In the genomic region with DNA sequence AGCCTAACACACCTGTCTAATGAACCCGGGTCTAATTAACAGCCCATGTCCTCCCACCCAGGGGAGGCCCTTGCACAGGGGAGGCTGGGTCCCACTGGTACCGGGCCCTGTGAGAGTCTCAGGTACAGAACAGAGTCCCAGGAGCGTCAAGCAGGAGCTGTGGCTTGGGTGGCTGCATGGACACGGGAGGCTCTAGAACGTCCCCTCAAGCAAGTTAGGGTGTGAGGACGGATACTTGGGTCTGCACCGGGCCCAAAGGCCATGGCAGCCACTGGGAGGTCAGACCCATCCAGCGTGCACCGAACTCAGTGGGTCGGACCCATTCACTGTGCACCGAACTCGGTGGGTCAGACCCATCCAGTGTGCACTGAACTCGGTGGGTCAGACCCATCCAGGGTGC, we compare ENCODE assay signal across 24 cellular contexts.
"Had no signal": no experiment of that assay in that cellular context is flagged by ENCODE, and none has a peak within 500 bp of the region (broad histone marks: within the 10 kb centered on the region; RNA-seq: fewer than 3 reads in every experiment).

No MANE protein-coding gene starts in this region.

- H3K4me3 Mint-ChIP-seq: immature natural killer cell; memory B cell; nephron; neural crest cell; stimulated activated memory B cell treated with anti-CD40 and anti-IgM and Interleukin-4, amounts not matched to agents 10 μg/mL and 1 μg/mL and 100 μg/mL, for 72 hours; stimulated activated naive CD8-positive, alpha-beta T cell treated with anti-CD3 and anti-CD28 coated beads, Interleukin-15, amount 100 ng/mL, for 72 hours; type B pancreatic cell had no signal

- H3K27ac ChIP-seq: left ventricle myocardium inferior, ovary, right atrium auricular region, right lobe of liver, tibial nerve, uterus had no signal

- H3K4me2 ChIP-seq: smooth muscle cell had no signal

- H3K36me3 ChIP-seq: left ventricle myocardium inferior, ovary, right atrium auricular region, right lobe of liver, uterus had no signal

- H3K36me3 Mint-ChIP-seq: immature natural killer cell; memory B cell; stimulated activated memory B cell treated with anti-CD40 and anti-IgM and Interleukin-4, amounts not matched to agents 10 μg/mL and 1 μg/mL and 100 μg/mL, for 72 hours had no signal

- H3K27me3 Mint-ChIP-seq: memory B cell; stimulated activated memory B cell treated with anti-CD40 and anti-IgM and Interleukin-4, amounts not matched to agents 10 μg/mL and 1 μg/mL and 100 μg/mL, for 72 hours; stimulated activated naive CD8-positive, alpha-beta T cell treated with anti-CD3 and anti-CD28 coated beads, Interleukin-15, amount 100 ng/mL, for 72 hours had no signal

- H3K9me3 ChIP-seq: ovary, right atrium auricular region, right lobe of liver, uterus had no signal

- ATAC-seq: right lobe of liver; stimulated activated memory B cell treated with anti-CD40 and anti-IgM and Interleukin-4, amounts not matched to agents 10 μg/mL and 1 μg/mL and 100 μg/mL, for 72 hours had no signal

- H3K4me3 ChIP-seq: left ventricle myocardium inferior, ovary, right atrium auricular region, right lobe of liver, smooth muscle cell, tibial nerve, uterus had no signal

- H3K4me1 ChIP-seq: left ventricle myocardium inferior, right atrium auricular region, right lobe of liver, tibial nerve, uterus had no signal

- H3K9me3 Mint-ChIP-seq: immature natural killer cell; memory B cell; stimulated activated naive CD8-positive, alpha-beta T cell treated with anti-CD3 and anti-CD28 coated beads, Interleukin-15, amount 100 ng/mL, for 72 hours; type B pancreatic cell had no signal

- H3K27me3 ChIP-seq: ovary, right atrium auricular region, right lobe of liver, tibial nerve, uterus had no signal

- DNase-seq: hypothalamus; immature natural killer cell; kidney; left ventricle myocardium inferior; nucleus accumbens; ovary; right lobe of liver; stimulated activated CD4-positive, alpha-beta T cell treated with anti-CD3 and anti-CD28 coated beads, Interleukin-1b, Interleukin-23, amount 100 ng/mL, for 48 hours; stimulated activated CD4-positive, alpha-beta T cell treated with anti-CD3 and anti-CD28 coated beads, Interleukin-2, amount 100 ng/mL, for 48 hours; stimulated activated CD4-positive, alpha-beta T cell treated with anti-CD3 and anti-CD28 coated beads, Interleukin-4, amount 100 ng/mL, for 4 hours; stimulated activated CD8-positive, alpha-beta memory T cell treated with anti-CD3 and anti-CD28 coated beads, Interleukin-4, amount 100 ng/mL, for 48 hours; stimulated activated naive CD4-positive, alpha-beta T cell treated with Interleukin-2 at 50 U/mL for 16 hours; stimulated activated naive CD8-positive, alpha-beta T cell treated with anti-CD3 and anti-CD28 coated beads, Interleukin-15, amount 100 ng/mL, for 72 hours; substantia nigra; uterus had no signal

- H3K4me1 Mint-ChIP-seq: immature natural killer cell; memory B cell; nephron; neural crest cell; stimulated activated memory B cell treated with anti-CD40 and anti-IgM and Interleukin-4, amounts not matched to agents 10 μg/mL and 1 μg/mL and 100 μg/mL, for 72 hours; stimulated activated naive CD8-positive, alpha-beta T cell treated with anti-CD3 and anti-CD28 coated beads, Interleukin-15, amount 100 ng/mL, for 72 hours had no signal

- H3K27ac Mint-ChIP-seq: immature natural killer cell; memory B cell; nephron; progenitor cell of endocrine pancreas; stimulated activated memory B cell treated with anti-CD40 and anti-IgM and Interleukin-4, amounts not matched to agents 10 μg/mL and 1 μg/mL and 100 μg/mL, for 72 hours; stimulated activated naive CD8-positive, alpha-beta T cell treated with anti-CD3 and anti-CD28 coated beads, Interleukin-15, amount 100 ng/mL, for 72 hours; type B pancreatic cell had no signal
